ENCODE assay signal across 8 cellular contexts in genomic region chr12:96193725-96194571, GRCh38. TPM values are rescaled to one million over a fixed set of nuclear protein-coding genes. Genes with fewer than 3 reads are reported as not detected.
DNase-seq lines count a peak whose midpoint lies in the region; ATAC-seq and TF ChIP-seq lines count a peak whose summit lies in the region.

TSS of gene ELK3 (plus strand) at chr12:96194375.

- peak within 1 kb of the TSS; percentile 99 to 100 for H3K27ac Mint-ChIP-seq in activated naive CD4-positive, alpha-beta T cell treated with anti-CD3 and anti-CD28 coated beads, Interleukin-2, amount 50 U/mL, for 72 hours

- DNase-seq in COLO829 (ENCODE audit: low spot score) (peak; percentile 58), SJCRH30 (peak; percentile 67 to 75), globus pallidus (ENCODE audit: low spot score) (peak; percentile 46), aorta (peak; percentile 81 to 84)
- peak; percentile 59 to 70 for DNase-seq in activated naive CD4-positive, alpha-beta T cell treated with anti-CD3 and anti-CD28 coated beads, Interleukin-2, amount 50 U/mL, for 72 hours (ENCODE audit: low spot score in 2 of 2)

- 4% methylated on average over 68 of the region's 75 CpGs for WGBS in HUES64
- WGBS in aorta, 2 donors = 0 to 2% methylated on average over 75 of the region's 75 CpGs

- H3K27me3 ChIP-seq in HUES64 (ENCODE audit: insufficient read depth, low read length) (peaks cover 10% of the 10 kb centered on the region; the same call in 1 of the 2 replicates), SJCRH30 (no peaks in the 10 kb centered on the region), neutrophil (peaks cover 30% of the 10 kb centered on the region), aorta (ENCODE audit: control insufficient read depth in 1 of 2, insufficient read depth in 2 of 2, low read length in 1 of 2) (no peaks in the 10 kb centered on the region)

- peaks cover 17 to 27% of the 10 kb centered on the region in 2 donors for H3K36me3 Mint-ChIP-seq in activated naive CD4-positive, alpha-beta T cell treated with anti-CD3 and anti-CD28 coated beads, Interleukin-2, amount 50 U/mL, for 72 hours

- peaks cover 20% of the 10 kb centered on the region; the same call in 1 of the 2 replicates for H3K4me1 ChIP-seq in HUES64 (ENCODE audit: insufficient read depth, low read length)
- H3K4me1 ChIP-seq in SJCRH30 = peaks cover 16% of the 10 kb centered on the region
- peaks cover 11 to 13% of the 10 kb centered on the region in 2 experiments for H3K4me1 ChIP-seq in neutrophil (ENCODE audit: control insufficient read depth in 1 of 2, insufficient read depth in 1 of 2, low read depth in 1 of 2, low read length in 1 of 2)
- H3K4me1 ChIP-seq in aorta (ENCODE audit: control insufficient read depth in 1 of 2, insufficient read depth in 2 of 2, low read length in 2 of 2) = no peaks in the 10 kb centered on the region

- H3K27ac ChIP-seq in HUES64 (ENCODE audit: low read depth, low read length) = no peak within 1 kb of the TSS; the same call in none of the 2 replicates
- H3K27ac ChIP-seq in SJCRH30 = peak within 1 kb of the TSS; percentile 99
- H3K27ac ChIP-seq in neutrophil = peak within 1 kb of the TSS; percentile 49
- H3K27ac ChIP-seq in aorta (ENCODE audit: low read depth in 1 of 2, low read length in 2 of 2) = peak within 1 kb of the TSS in 1 of 2 donors; percentile 46

- H3K9me3 ChIP-seq in HUES64 (ENCODE audit: insufficient read depth, low read depth, low read length) (no peaks in the 10 kb centered on the region), SJCRH30 (replicated peaks) (no peaks in the 10 kb centered on the region), neutrophil (no peaks in the 10 kb centered on the region), aorta (ENCODE audit: control insufficient read depth, low read length) (no peaks in the 10 kb centered on the region)

- ATAC-seq in GM21360 (IDR thresholded peaks at IDR 0.05; ENCODE audit: unreplicated experiment) (peak; percentile 34), aorta (ENCODE audit: low FRiP score) (peak; percentile 74)
- ATAC-seq in activated naive CD4-positive, alpha-beta T cell treated with anti-CD3 and anti-CD28 coated beads, Interleukin-2, amount 50 U/mL, for 72 hours = peak; percentile 28 to 50

- no peaks in the 10 kb centered on the region for H3K9me3 Mint-ChIP-seq in activated naive CD4-positive, alpha-beta T cell treated with anti-CD3 and anti-CD28 coated beads, Interleukin-2, amount 50 U/mL, for 72 hours

- H3K4me3 ChIP-seq in HUES64 (ENCODE audit: low read length) (peak within 1 kb of the TSS; percentile 97), SJCRH30 (peak within 1 kb of the TSS; percentile 99), neutrophil (ENCODE audit: low read depth in 1 of 2, low read length in 1 of 2) (peak within 1 kb of the TSS; percentile 63 to 65), aorta (ENCODE audit: low read length in 2 of 2) (peak within 1 kb of the TSS; percentile 89 to 100)

- peak within 1 kb of the TSS; percentile 78 for H3K9ac ChIP-seq in HUES64 (ENCODE audit: low read depth, low read length)

- intact Hi-C loops in aorta (cut with DNase I) = no loop called here

- H3K36me3 ChIP-seq in HUES64 (ENCODE audit: insufficient read depth, low read length) = no peaks in the 10 kb centered on the region
- peaks cover 5% of the 10 kb centered on the region for H3K36me3 ChIP-seq in SJCRH30
- H3K36me3 ChIP-seq in neutrophil = no peaks in the 10 kb centered on the region
- no peaks in the 10 kb centered on the region for H3K36me3 ChIP-seq in aorta (ENCODE audit: control insufficient read depth in 1 of 2, insufficient read depth in 2 of 2, low read length in 1 of 2)

- TF ChIP-seq CTCF in neutrophil (IDR thresholded peaks at IDR 0.05) = no peak

RNA-seq across cellular contexts. Expression of gene ELK3, which starts in this region (rescaled TPM):
- polyA plus RNA-seq in HUES64 (2013, experiment 1 of 2) = 12.8 TPM
- 18.9 TPM for polyA plus RNA-seq in HUES64 (2013, experiment 2 of 2)
- 31.8 and 34.0 TPM in 2 replicates for total RNA-seq in SJCRH30 (2014; rRNA removed; shearing (Covaris generic))
- total RNA-seq in activated naive CD4-positive, alpha-beta T cell treated with anti-CD3 and anti-CD28 coated beads, Interleukin-2, amount 50 U/mL, for 72 hours = 10 to 100 TPM; 10.7 to 23.1 TPM
- total RNA-seq in aorta = 10 to 100 TPM; 57.8 to 73.8 TPM
- 10 to 100 TPM; 13.6 to 14.2 TPM for polyA plus RNA-seq in aorta
